ENCODE assay signal across 15 cellular contexts in the genomic region with DNA sequence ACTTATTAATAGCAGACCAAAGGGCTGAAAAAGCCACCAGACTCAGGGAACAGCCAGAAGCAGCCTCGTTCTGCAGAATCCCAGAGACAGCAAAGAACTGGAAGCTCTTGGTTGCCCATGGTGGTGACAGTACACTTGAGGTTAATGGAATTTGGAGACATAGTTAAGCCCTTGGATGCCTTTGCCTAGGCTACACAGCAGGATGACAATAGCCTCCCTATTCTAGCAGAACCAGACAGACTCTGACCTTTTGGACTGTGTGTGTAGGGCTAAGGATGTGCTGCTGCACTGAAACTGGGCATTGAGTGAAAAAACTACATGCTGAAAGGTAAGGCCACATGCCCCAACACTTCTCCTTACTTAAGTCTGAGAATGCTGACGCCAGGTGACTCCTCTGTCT.
"Had no signal": no experiment of that assay in that cellular context is flagged by ENCODE, and none has a peak within 500 bp of the region (broad histone marks: within the 10 kb centered on the region; RNA-seq: fewer than 3 reads in every experiment).

No MANE protein-coding gene starts in this region.

- DNase-seq: activated CD4-positive, alpha-beta memory T cell treated with anti-CD3 and anti-CD28 coated beads for 36 hours; activated CD4-positive, alpha-beta T cell treated with anti-CD3 and anti-CD28 coated beads for 1 hour; activated gamma-delta T cell; activated naive CD8-positive, alpha-beta T cell treated with anti-CD3 and anti-CD28 coated beads for 36 hours; activated T-cell treated with anti-CD3 and anti-CD28 coated beads, Interleukin-2, amount 50 U/mL, for 4 hours; dorsolateral prefrontal cortex; glutamatergic neuron; left lung; mesenchymal stem cell; pancreas; tibial artery had no signal

- H3K27ac ChIP-seq: breast epithelium, dorsolateral prefrontal cortex, esophagus muscularis mucosa, pancreas, tibial artery, vagina had no signal

- H3K4me3 ChIP-seq: breast epithelium, dorsolateral prefrontal cortex, esophagus muscularis mucosa, left lung, pancreas, tibial artery, vagina had no signal

- H3K36me3 ChIP-seq: breast epithelium, esophagus muscularis mucosa, left lung, pancreas, tibial artery, vagina had no signal

- ATAC-seq: activated T-cell treated with anti-CD3 and anti-CD28 coated beads, Interleukin-2, amount 50 U/mL, for 4 hours; left lung; pancreas; stimulated activated effector memory CD8-positive, alpha-beta T cell treated with anti-CD3 and anti-CD28 coated beads, Interleukin-12 subunit alpha, Interleukin-12 subunit beta, amount 100 ng/mL, for 72 hours had no signal

- H3K4me1 ChIP-seq: breast epithelium, left lung, pancreas, vagina had no signal

- H3K27me3 ChIP-seq: breast epithelium, dorsolateral prefrontal cortex, esophagus muscularis mucosa, left lung, pancreas, tibial artery, vagina had no signal

- FAIRE-seq: pancreas had no signal

- H3K9me3 ChIP-seq: breast epithelium, esophagus muscularis mucosa, left lung, pancreas, tibial artery, vagina had no signal
